9 cellular contexts compared by ENCODE assay signal in the genomic region with DNA sequence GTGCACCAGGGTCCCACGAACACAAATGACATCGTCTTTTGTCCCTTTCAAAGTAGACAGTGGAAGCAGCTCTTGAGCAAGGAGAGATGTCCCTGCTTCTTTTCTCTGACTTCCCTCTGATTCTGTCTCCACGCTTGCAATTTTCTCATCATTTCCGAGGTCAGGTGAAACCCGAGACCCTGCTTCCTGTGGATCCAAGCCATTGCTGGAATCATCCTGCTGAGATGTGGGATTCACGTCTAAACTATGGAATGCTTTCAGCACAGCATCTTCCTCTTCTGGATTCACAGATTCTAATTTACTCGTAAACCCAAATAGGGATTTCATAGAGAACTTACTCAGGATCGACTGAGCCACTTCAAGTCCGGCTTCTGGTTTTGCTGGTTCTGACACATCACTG.
DNase-seq lines count a peak whose midpoint lies in the region; ATAC-seq and TF ChIP-seq lines count a peak whose summit lies in the region.
"Had no signal": no experiment of that assay in that cellular context is flagged by ENCODE, and none has a peak within 500 bp of the region (broad histone marks: within the 10 kb centered on the region; RNA-seq: fewer than 3 reads in every experiment).

No MANE protein-coding gene starts in this region.

- CTCF ChIA-PET in Panc1 (lab: Charles Lee): no interaction called here

- peaks cover 9% of the 10 kb centered on the region; the same call in 1 of the 2 replicates for H3K4me1 ChIP-seq in Panc1 (ENCODE audit: control insufficient read depth, insufficient read depth, low read length)
- H3K4me1 ChIP-seq in gastrocnemius medialis: peaks cover 8 to 11% of the 10 kb centered on the region in 2 donors

- TF ChIP-seq CTCF in Panc1 (IDR thresholded peaks at IDR 0.05) (no peak), fibroblast of mammary gland (conservative IDR thresholded peaks at IDR 0.05; ENCODE audit: control insufficient read depth, insufficient read depth, low read depth, low read length) (no peak), gastrocnemius medialis (IDR thresholded peaks at IDR 0.05 in 4 of 5, conservative IDR thresholded peaks at IDR 0.05 in 1 of 5) (no peak)

- TF ChIP-seq POLR2A in gastrocnemius medialis (IDR thresholded peaks at IDR 0.05): no peak

- H3K9me3 ChIP-seq in Panc1 (ENCODE audit: control insufficient read depth, insufficient read depth, low read depth, low read length) (no peaks in the 10 kb centered on the region), gastrocnemius medialis (no peaks in the 10 kb centered on the region)
- H3K9me3 ChIP-seq: gastroesophageal sphincter had no signal

- peak overlapping the region; percentile 65 for H3K27ac ChIP-seq in Panc1 (ENCODE audit: low read length)
- H3K27ac ChIP-seq in gastrocnemius medialis: peak overlapping the region in 1 of 4 donors; percentile 32
- H3K27ac ChIP-seq: gastroesophageal sphincter had no signal

- no peak for ATAC-seq in Panc1
- ATAC-seq in gastrocnemius medialis: no peak
- no peak for ATAC-seq in left lobe of liver
- ATAC-seq in HG03108 (IDR thresholded peaks at IDR 0.05; ENCODE audit: unreplicated experiment): no peak

- POLR2A ChIA-PET in Panc1 (lab: Charles Lee): no interaction called here

- BruUV-seq in Panc1 (replicated peaks; lab: Mats Ljungman, UMichigan): no TSS peak

- H3K4me3 ChIP-seq in Panc1 (ENCODE audit: low read depth in 2 of 2, low read length in 2 of 2) (peak overlapping the region; percentile 13 to 46; a peak in 3 of 4 replicates), fibroblast of mammary gland (ENCODE audit: control insufficient read depth, low read depth, low read length) (no peak overlapping the region), gastrocnemius medialis (peak overlapping the region in 3 of 4 donors; percentile 33 to 42 (median 37))
- H3K4me3 ChIP-seq: gastroesophageal sphincter had no signal

- H3K36me3 ChIP-seq in Panc1 (ENCODE audit: control insufficient read depth, insufficient read depth, low read length) (no peaks in the 10 kb centered on the region), gastrocnemius medialis (no peaks in the 10 kb centered on the region)
- H3K36me3 ChIP-seq: gastroesophageal sphincter had no signal

- in situ Hi-C loops in Panc1 (cut with HindIII; ENCODE audit: low pct_unique_long_range_greater_than_20kb, low sequenced_read_pairs) (no loop called here), gastrocnemius medialis (cut with MboI; ENCODE audit: low sequenced_read_pairs in 4 of 4) (no loop called here)

- H3K27me3 ChIP-seq in Panc1 (ENCODE audit: control insufficient read depth, insufficient read depth, low read length) (no peaks in the 10 kb centered on the region; the same call in 1 of the 2 replicates), gastrocnemius medialis (peaks cover 0 to 4% (median 0%) of the 10 kb centered on the region in 3 donors)
- H3K27me3 ChIP-seq: gastroesophageal sphincter had no signal

- peak; percentile 85 for DNase-seq in EL
- no peak for DNase-seq in Panc1 (ENCODE audit: low read depth, low spot score)
- peak; percentile 64 for DNase-seq in fibroblast of mammary gland (ENCODE audit: low read depth)
- DNase-seq in gastrocnemius medialis: no peak
- DNase-seq in left lobe of liver (ENCODE audit: low spot score): no peak
- no peak for DNase-seq in occipital lobe (lab: John Stamatoyannopoulos, UW)
- no peak for DNase-seq in NCI-H82 (lab: John Stamatoyannopoulos, UW)

- intact Hi-C loops in Panc1 (cut with micrococcal nuclease; ENCODE audit: unreplicated experiment): no loop called here
- intact Hi-C loops in gastrocnemius medialis (cut with DNase I; ENCODE audit: low total_unique reads): no loop called here

Comparison
In these comparisons a context has a peak if more than half of its experiments do, and no peak if none do; other contexts are left out.
1. DNase-seq: peak in EL (single experiment) and fibroblast of mammary gland (single experiment); none in Panc1 (single experiment), gastrocnemius medialis (0 of 2), left lobe of liver (single experiment), occipital lobe (single experiment) and NCI-H82 (single experiment).